In the genomic region with DNA sequence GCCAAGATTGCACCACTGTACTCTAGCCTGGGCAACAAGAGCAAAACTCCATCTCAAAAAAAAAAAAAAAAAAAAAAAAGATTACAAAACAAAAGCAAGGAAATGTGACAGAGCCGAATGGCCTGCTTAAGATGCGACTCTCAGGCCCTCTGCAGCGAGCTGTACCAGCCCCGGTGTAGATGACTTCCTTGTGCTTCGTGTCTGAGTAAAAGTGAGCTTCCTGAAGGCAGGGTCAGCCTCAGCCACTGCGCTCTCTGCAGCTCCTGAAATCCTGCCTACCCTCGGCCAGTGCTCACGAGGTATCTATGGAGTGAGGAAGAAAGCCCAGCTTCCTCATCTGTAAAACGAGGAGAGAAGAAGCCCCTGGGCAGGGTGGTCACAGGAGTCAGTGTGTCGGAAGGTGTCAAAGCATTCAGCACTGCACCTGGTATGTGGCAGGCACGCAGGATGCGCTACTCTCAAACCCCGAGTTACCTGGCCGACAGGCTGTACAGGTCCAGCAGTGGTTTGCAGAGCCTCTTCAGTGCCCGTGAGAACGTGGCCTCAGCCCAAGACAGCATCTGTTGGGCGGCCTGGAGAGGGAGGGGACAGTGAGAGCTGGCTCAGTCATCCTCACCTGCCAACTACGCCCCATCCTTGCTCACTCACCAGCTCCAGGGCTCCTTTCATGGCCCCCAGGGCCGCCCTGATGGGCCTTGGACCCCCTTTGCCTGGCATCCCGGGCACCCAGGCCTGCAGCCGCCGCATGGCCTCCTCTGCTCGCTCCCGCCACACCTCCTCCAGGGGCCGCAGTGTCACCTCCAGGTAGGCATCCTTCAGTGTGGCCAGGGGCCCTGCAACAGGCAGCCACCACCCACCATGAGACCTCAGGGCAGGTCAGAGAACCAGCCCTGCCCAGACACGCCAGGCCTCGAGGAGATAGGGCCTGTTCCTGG, we compare ENCODE assay signal across 17 cellular contexts. TPM values are rescaled to one million over a fixed set of nuclear protein-coding genes. Genes with fewer than 3 reads are reported as not detected.
DNase-seq lines count a peak whose midpoint lies in the region; ATAC-seq and TF ChIP-seq lines count a peak whose summit lies in the region.
"Had no signal": no experiment of that assay in that cellular context is flagged by ENCODE, and none has a peak within 500 bp of the region (broad histone marks: within the 10 kb centered on the region; RNA-seq: fewer than 3 reads in every experiment).

No MANE protein-coding gene starts in this region.

- H3K9me3 ChIP-seq in WERI-Rb-1 (ENCODE audit: severe bottlenecking): no peaks in the 10 kb centered on the region
- H3K9me3 ChIP-seq: gastrocnemius medialis, psoas muscle had no signal

- H3K27me3 ChIP-seq in WERI-Rb-1 (ENCODE audit: insufficient read depth, low read depth, severe bottlenecking): no peaks in the 10 kb centered on the region
- H3K27me3 ChIP-seq: gastrocnemius medialis had no signal

- peaks cover 17% of the 10 kb centered on the region for H3K4me1 Mint-ChIP-seq in neural crest cell

- TF ChIP-seq CTCF in GM20000 (IDR thresholded peaks at IDR 0.05; ENCODE audit: extremely low read depth, missing control alignments) (no peak), WERI-Rb-1 (IDR thresholded peaks at IDR 0.05; ENCODE audit: low read depth, low read length) (no peak), neural crest cell (conservative IDR thresholded peaks at IDR 0.05) (no peak)

- H3K27ac ChIP-seq in WERI-Rb-1: peak overlapping the region; percentile 82
- H3K27ac ChIP-seq: gastrocnemius medialis, KMS-11, psoas muscle had no signal

- peak overlapping the region; percentile 50 for H3K27ac Mint-ChIP-seq in neural crest cell (ENCODE audit: unreplicated experiment)

- H3K9me3 Mint-ChIP-seq in neural crest cell: no peaks in the 10 kb centered on the region
- H3K9me3 Mint-ChIP-seq: activated CD4-positive, alpha-beta T cell treated with anti-CD3 and anti-CD28 coated beads, Interleukin-2, amount 10 ng/mL, durations not matched to agents 24 days and 14 days; nephron progenitor cell had no signal

- no peak overlapping the region for H3K4me3 ChIP-seq in WERI-Rb-1 (ENCODE audit: low read depth, low read length)
- H3K4me3 ChIP-seq: gastrocnemius medialis, psoas muscle had no signal

- H3K27me3 Mint-ChIP-seq in neural crest cell (ENCODE audit: low read depth): peaks cover 2% of the 10 kb centered on the region
- H3K27me3 Mint-ChIP-seq: activated CD4-positive, alpha-beta T cell treated with anti-CD3 and anti-CD28 coated beads, Interleukin-2, amount 10 ng/mL, durations not matched to agents 24 days and 14 days had no signal

- DNase-seq in NCI-H2196 (lab: John Stamatoyannopoulos, UW; ENCODE audit: unreplicated experiment): peak; percentile 35
- DNase-seq in NCI-H2196 treated with DMSO at 0.1 percent for 48 hours (lab: John Stamatoyannopoulos, UW; ENCODE audit: unreplicated experiment): no peak
- peak; percentile 24 for DNase-seq in GM20000 (ENCODE audit: low spot score)
- DNase-seq in WERI-Rb-1: no peak
- no peak for DNase-seq in neural crest cell (ENCODE audit: low read depth, low spot score)
- no peak for DNase-seq in NCI-H2227 treated with DMSO at 0.1 percent for 48 hours (lab: John Stamatoyannopoulos, UW)
- no peak for DNase-seq in GDM1 (lab: John Stamatoyannopoulos, UW)
- DNase-seq: activated CD4-positive, alpha-beta T cell treated with anti-CD3 and anti-CD28 coated beads, Interleukin-2, amount 10 ng/mL, durations not matched to agents 24 days and 14 days; activated effector memory CD4-positive, alpha-beta T cell treated with Interleukin-2 at 50 U/mL for 16 hours; C1 segment of cervical spinal cord; gastrocnemius medialis; NCI-H226; psoas muscle had no signal

- H3K36me3 ChIP-seq in WERI-Rb-1: no peaks in the 10 kb centered on the region
- H3K36me3 ChIP-seq: gastrocnemius medialis had no signal

- H3K36me3 Mint-ChIP-seq in neural crest cell (ENCODE audit: low read depth): no peaks in the 10 kb centered on the region

- ATAC-seq in GM18517 (IDR thresholded peaks at IDR 0.05; ENCODE audit: unreplicated experiment): no peak
- ATAC-seq: gastrocnemius medialis, left cardiac atrium, psoas muscle had no signal

- no peak overlapping the region for H3K4me3 Mint-ChIP-seq in neural crest cell
- H3K4me3 Mint-ChIP-seq: activated CD4-positive, alpha-beta T cell treated with anti-CD3 and anti-CD28 coated beads, Interleukin-2, amount 10 ng/mL, durations not matched to agents 24 days and 14 days; nephron progenitor cell had no signal

RNA-seq across cellular contexts. Expression of a gene that starts 44.6 kb away (rescaled TPM):
- total RNA-seq in neural crest cell: 39.6 and 41.9 TPM in 2 replicates

Comparison
In these comparisons a context has a peak if more than half of its experiments do, and no peak if none do; other contexts are left out.
1. DNase-seq: peak in NCI-H2196 (single experiment) and GM20000 (single experiment); none in NCI-H2196 treated with DMSO at 0.1 percent for 48 hours (single experiment), WERI-Rb-1 (single experiment), neural crest cell (single experiment), NCI-H2227 treated with DMSO at 0.1 percent for 48 hours (single experiment) and GDM1 (single experiment).